In genomic region chr14:32711103-32711680, GRCh38 we compare ENCODE assay signal across 8 cellular contexts.
DNase-seq lines count a peak whose midpoint lies in the region; ATAC-seq and TF ChIP-seq lines count a peak whose summit lies in the region.

No MANE protein-coding gene starts in this region.

- DNase-seq in AG20443 (ENCODE audit: low spot score) (peak; percentile 40), LoVo (ENCODE audit: low spot score) (peak; percentile 26), SK-N-DZ (ENCODE audit: low spot score) (peak; percentile 47), fibroblast of mammary gland (ENCODE audit: low read depth) (peak; percentile 61), pons (ENCODE audit: low spot score) (peak; percentile 89), activated T-cell treated with anti-CD3 and anti-CD28 coated beads for 4 hours (no peak)

- no peak overlapping the region for H3K4me3 ChIP-seq in fibroblast of mammary gland (ENCODE audit: control insufficient read depth, low read depth, low read length)

- ATAC-seq in GM18861 (IDR thresholded peaks at IDR 0.05; ENCODE audit: unreplicated experiment) (peak; percentile 66), GM19035 (IDR thresholded peaks at IDR 0.05; ENCODE audit: unreplicated experiment) (no peak)

- TF ChIP-seq CTCF in fibroblast of mammary gland (conservative IDR thresholded peaks at IDR 0.05; ENCODE audit: control insufficient read depth, insufficient read depth, low read depth, low read length), result peak; percentile 50
